In the genomic region with DNA sequence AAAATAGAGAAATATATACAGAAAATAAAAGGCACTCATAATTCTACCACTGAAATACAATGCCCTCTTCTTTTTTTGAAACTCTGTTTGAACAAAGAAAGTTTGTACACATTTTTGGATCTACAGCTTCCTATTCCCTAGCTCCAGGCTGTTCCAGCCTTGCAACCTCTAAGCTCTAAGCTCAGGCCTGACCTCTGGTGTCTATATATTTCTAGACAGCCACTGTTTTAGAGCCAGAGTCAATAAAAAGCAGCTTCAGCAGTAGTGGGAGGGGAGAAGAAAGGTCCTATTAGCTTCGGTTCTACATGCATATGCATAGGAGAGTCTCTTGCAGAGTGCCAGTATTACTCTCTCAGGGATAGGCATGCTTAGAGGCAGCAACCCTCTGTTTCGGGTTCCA, we compare ENCODE assay signal across 1 cellular context.
TF ChIP-seq lines count a peak whose summit lies in the region.

No MANE protein-coding gene starts in this region.

TF ChIP-seq in A549, 52 proteins besides CTCF, POLR2A, EP300 and RAD21:
- TF ChIP-seq, protein P1, sequence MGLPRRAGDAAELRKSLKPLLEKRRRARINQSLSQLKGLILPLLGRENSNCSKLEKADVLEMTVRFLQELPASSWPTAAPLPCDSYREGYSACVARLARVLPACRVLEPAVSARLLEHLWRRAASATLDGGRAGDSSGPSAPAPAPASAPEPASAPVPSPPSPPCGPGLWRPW (IDR thresholded peaks at IDR 0.05): no peak
- peak; percentile 17 for TF ChIP-seq MAFK (IDR thresholded peaks at IDR 0.05; ENCODE audit: partially characterized antibody)
- peak; percentile 75 for TF ChIP-seq SMC3 (IDR thresholded peaks at IDR 0.05)
- TF ChIP-seq MYC (IDR thresholded peaks at IDR 0.05; ENCODE audit: borderline replicate concordance, low read length): no peak
